Comparison of ENCODE assay signal across 24 cellular contexts in genomic region chr9:18359335-18359734, GRCh38.
DNase-seq lines count a peak whose midpoint lies in the region; ATAC-seq and TF ChIP-seq lines count a peak whose summit lies in the region.
"Had no signal": no experiment of that assay in that cellular context is flagged by ENCODE, and none has a peak within 500 bp of the region (broad histone marks: within the 10 kb centered on the region; RNA-seq: fewer than 3 reads in every experiment).

No MANE protein-coding gene starts in this region.

- intact Hi-C loops in heart right ventricle (cut with DNase I): no loop called here
- intact Hi-C loops in spleen (cut with DNase I; ENCODE audit: low total_unique reads): no loop called here
- intact Hi-C loops in Caco-2 (cut with micrococcal nuclease; ENCODE audit: unreplicated experiment): no loop called here

- no peak for TF ChIP-seq CTCF in cardiac muscle cell (IDR thresholded peaks at IDR 0.05; ENCODE audit: low read depth, low read length)
- TF ChIP-seq CTCF in heart right ventricle (IDR thresholded peaks at IDR 0.05): no peak
- TF ChIP-seq CTCF in spleen (IDR thresholded peaks at IDR 0.05 in 8 of 11, conservative IDR thresholded peaks at IDR 0.05 in 3 of 11): no peak
- no peak for TF ChIP-seq CTCF in Caco-2 (IDR thresholded peaks at IDR 0.05; ENCODE audit: insufficient read depth in 1 of 2, low read depth in 1 of 2, low read length in 1 of 2, severe bottlenecking in 1 of 2, unreplicated experiment in 1 of 2)

- POLR2A ChIA-PET in Caco-2 (lab: Charles Lee): no interaction called here

- ATAC-seq in heart right ventricle: no peak
- ATAC-seq: activated naive CD4-positive, alpha-beta T cell treated with anti-CD3 and anti-CD28 coated beads, Interleukin-2, amount 50 U/mL, for 72 hours; K562; left colon had no signal

- H3K36me3 ChIP-seq in cardiac muscle cell (no peaks in the 10 kb centered on the region), heart right ventricle (no peaks in the 10 kb centered on the region), adipocyte (ENCODE audit: control insufficient read depth, insufficient read depth, low read length, severe bottlenecking) (no peaks in the 10 kb centered on the region), spleen (no peaks in the 10 kb centered on the region), Caco-2 (ENCODE audit: control insufficient read depth, insufficient read depth, low read length) (no peaks in the 10 kb centered on the region)
- H3K36me3 ChIP-seq: HAP-1, tibial artery had no signal

- H3K27ac ChIP-seq in cardiac muscle cell: peak overlapping the region; percentile 90
- no peak overlapping the region for H3K27ac ChIP-seq in heart right ventricle
- H3K27ac ChIP-seq in spleen: no peak overlapping the region
- H3K27ac ChIP-seq: tibial artery had no signal

- no peak overlapping the region for H3K9ac ChIP-seq in adipocyte (ENCODE audit: low read length)

- no peak overlapping the region for H3K27ac Mint-ChIP-seq in Caco-2 (ENCODE audit: unreplicated experiment)
- H3K27ac Mint-ChIP-seq: activated naive CD4-positive, alpha-beta T cell treated with anti-CD3 and anti-CD28 coated beads, Interleukin-2, amount 50 U/mL, for 72 hours; activated T-cell treated with anti-CD3 and anti-CD28 coated beads, Interleukin-2, amount 50 U/mL, for 24 hours; CD4-positive, CD25-positive, alpha-beta regulatory T cell; progenitor cell of endocrine pancreas had no signal

- H3K4me1 Mint-ChIP-seq in Caco-2 (ENCODE audit: low read depth, unreplicated experiment): no peaks in the 10 kb centered on the region
- H3K4me1 Mint-ChIP-seq: CD4-positive, CD25-positive, alpha-beta regulatory T cell; central memory CD8-positive, alpha-beta T cell had no signal

- H3K9me3 ChIP-seq in cardiac muscle cell (ENCODE audit: low read depth) (no peaks in the 10 kb centered on the region), heart right ventricle (no peaks in the 10 kb centered on the region), adipocyte (ENCODE audit: control insufficient read depth, low read length) (no peaks in the 10 kb centered on the region), spleen (no peaks in the 10 kb centered on the region), Caco-2 (no peaks in the 10 kb centered on the region)
- H3K9me3 ChIP-seq: HAP-1, tibial artery had no signal

- H3K4me3 ChIP-seq in cardiac muscle cell (no peak overlapping the region), heart right ventricle (no peak overlapping the region), adipocyte (ENCODE audit: low read length) (no peak overlapping the region), spleen (no peak overlapping the region), Caco-2 (ENCODE audit: low read depth, low read length) (no peak overlapping the region)
- H3K4me3 ChIP-seq: HAP-1, K562, tibial artery had no signal

- peaks cover 42% of the 10 kb centered on the region for H3K4me1 ChIP-seq in cardiac muscle cell (ENCODE audit: low read depth)
- peaks cover 0 to 25% (median 22%) of the 10 kb centered on the region in 9 donors for H3K4me1 ChIP-seq in heart right ventricle
- peaks cover 25% of the 10 kb centered on the region for H3K4me1 ChIP-seq in adipocyte (ENCODE audit: control insufficient read depth, insufficient read depth, low read length)
- H3K4me1 ChIP-seq in spleen: peaks cover 0 to 4% (median 0%) of the 10 kb centered on the region in 6 donors
- no peaks in the 10 kb centered on the region for H3K4me1 ChIP-seq in Caco-2
- H3K4me1 ChIP-seq: tibial artery had no signal

- H3K27me3 ChIP-seq in cardiac muscle cell (no peaks in the 10 kb centered on the region), heart right ventricle (no peaks in the 10 kb centered on the region), adipocyte (replicated peaks; ENCODE audit: control insufficient read depth, insufficient read depth, low read length) (no peaks in the 10 kb centered on the region), spleen (replicated peaks in 1 of 7) (no peaks in the 10 kb centered on the region), Caco-2 (replicated peaks; ENCODE audit: control insufficient read depth, insufficient read depth, low read length) (no peaks in the 10 kb centered on the region)
- H3K27me3 ChIP-seq: tibial artery had no signal

- no peaks in the 10 kb centered on the region for H3K27me3 Mint-ChIP-seq in Caco-2 (ENCODE audit: insufficient read depth, unreplicated experiment)
- H3K27me3 Mint-ChIP-seq: activated T-cell treated with anti-CD3 and anti-CD28 coated beads, Interleukin-2, amount 50 U/mL, for 24 hours; CD4-positive, CD25-positive, alpha-beta regulatory T cell; central memory CD8-positive, alpha-beta T cell; progenitor cell of endocrine pancreas had no signal

- 78 to 94% methylated on average over 1 of the region's 1 CpG for WGBS in heart right ventricle, 2 donors
- 69 to 97% (median 75%) methylated on average over 1 of the region's 1 CpG for WGBS in spleen, 5 donors

- no peak for TF ChIP-seq POLR2A in spleen (IDR thresholded peaks at IDR 0.05)

- H3K36me3 Mint-ChIP-seq in Caco-2 (ENCODE audit: insufficient read depth, unreplicated experiment): no peaks in the 10 kb centered on the region
- H3K36me3 Mint-ChIP-seq: activated naive CD4-positive, alpha-beta T cell treated with anti-CD3 and anti-CD28 coated beads, Interleukin-2, amount 50 U/mL, for 72 hours; CD4-positive, CD25-positive, alpha-beta regulatory T cell had no signal

- H3K9me3 Mint-ChIP-seq in Caco-2 (ENCODE audit: unreplicated experiment): no peaks in the 10 kb centered on the region
- H3K9me3 Mint-ChIP-seq: activated naive CD4-positive, alpha-beta T cell treated with anti-CD3 and anti-CD28 coated beads, Interleukin-2, amount 50 U/mL, for 72 hours; activated T-cell treated with anti-CD3 and anti-CD28 coated beads, Interleukin-2, amount 50 U/mL, for 24 hours; CD4-positive, CD25-positive, alpha-beta regulatory T cell; central memory CD8-positive, alpha-beta T cell had no signal

- no TSS peak for BruUV-seq in Caco-2 (replicated peaks; lab: Mats Ljungman, UMichigan)

- peak in 1 of 2 donors; percentile 24 for DNase-seq in cardiac muscle cell (ENCODE audit: low read depth in 1 of 2, low spot score in 1 of 2)
- DNase-seq in heart right ventricle: no peak
- peak; percentile 42 for DNase-seq in adipocyte (ENCODE audit: low read depth)
- DNase-seq in fibroblast of peridontal ligament (ENCODE audit: extremely low read depth): peak; percentile 86
- no peak for DNase-seq in spleen
- no peak for DNase-seq in NCI-H345 treated with DMSO at 0.1 percent for 48 hours (lab: John Stamatoyannopoulos, UW; ENCODE audit: unreplicated experiment)
- no peak for DNase-seq in Caco-2
- no peak for DNase-seq in activated CD8-positive, alpha-beta memory T cell treated with anti-CD3 and anti-CD28 coated beads, Interleukin-2, amount 50 U/mL, for 48 hours
- DNase-seq: activated CD4-positive, alpha-beta T cell treated with anti-CD3 and anti-CD28 coated beads, Interleukin-2, amount 50 U/mL, for 48 hours; activated T-cell treated with anti-CD3 and anti-CD28 coated beads, Interleukin-2, amount 50 U/mL, for 24 hours; CD4-positive, CD25-positive, alpha-beta regulatory T cell; DMS79; effector CD4-positive, alpha-beta T cell; left colon; NCI-H1930; SHP77; stimulated activated CD4-positive, alpha-beta T cell treated with anti-CD3 and anti-CD28 coated beads, Interleukin-12 subunit alpha, Interleukin-12 subunit beta, amount 100 ng/mL, for 4 hours; T-helper 2 cell; tibial artery had no signal

- no peak overlapping the region for H3K4me3 Mint-ChIP-seq in Caco-2 (ENCODE audit: unreplicated experiment)
- H3K4me3 Mint-ChIP-seq: activated T-cell treated with anti-CD3 and anti-CD28 coated beads, Interleukin-2, amount 50 U/mL, for 24 hours; CD4-positive, CD25-positive, alpha-beta regulatory T cell; central memory CD8-positive, alpha-beta T cell had no signal

- CTCF ChIA-PET in Caco-2 (lab: Charles Lee): no interaction called here

Comparison
In these comparisons a context has a peak if more than half of its experiments do, and no peak if none do; other contexts are left out.
1. DNase-seq: peak in adipocyte (single experiment) and fibroblast of peridontal ligament (single experiment); none in heart right ventricle (0 of 2), spleen (single experiment), NCI-H345 treated with DMSO at 0.1 percent for 48 hours (single experiment), Caco-2 (0 of 2) and activated CD8-positive, alpha-beta memory T cell treated with anti-CD3 and anti-CD28 coated beads, Interleukin-2, amount 50 U/mL, for 48 hours (single experiment).